Comparison of ENCODE assay signal across 14 cellular contexts in the genomic region with DNA sequence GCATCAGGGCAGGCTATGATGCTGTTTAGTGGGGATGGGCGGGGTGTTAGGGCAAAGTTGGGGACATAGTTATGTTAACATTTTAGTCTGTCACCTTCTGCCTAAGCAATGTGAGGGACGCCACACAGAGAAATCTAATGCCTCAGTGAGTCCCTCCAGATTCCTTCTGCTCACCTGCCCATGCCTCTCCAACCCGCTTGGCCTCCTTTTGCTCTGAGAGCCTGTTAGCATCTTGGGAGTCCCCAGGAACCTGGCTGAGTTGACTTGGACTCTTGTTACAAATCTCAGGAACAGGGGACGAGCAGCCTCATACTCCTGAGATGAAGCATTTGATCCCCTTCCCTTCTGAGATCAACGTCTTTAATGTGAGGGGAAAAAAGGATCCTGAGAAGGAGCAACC.
DNase-seq lines count a peak whose midpoint lies in the region; ATAC-seq and TF ChIP-seq lines count a peak whose summit lies in the region.
"Had no signal": no experiment of that assay in that cellular context is flagged by ENCODE, and none has a peak within 500 bp of the region (broad histone marks: within the 10 kb centered on the region; RNA-seq: fewer than 3 reads in every experiment).

No MANE protein-coding gene starts in this region.

- H3K36me3 ChIP-seq in esophagus muscularis mucosa (no peaks in the 10 kb centered on the region), thyroid gland (no peaks in the 10 kb centered on the region), WERI-Rb-1 (no peaks in the 10 kb centered on the region)
- H3K36me3 ChIP-seq: BE2C, BLaER1 had no signal

- 76% methylated on average over 5 of the region's 5 CpGs for WGBS in esophagus muscularis mucosa
- WGBS in thyroid gland, 2 donors = 44 to 53% methylated on average over 5 of the region's 5 CpGs

- H3K36me3 Mint-ChIP-seq in Calu3 (ENCODE audit: insufficient read depth, unreplicated experiment) = no peaks in the 10 kb centered on the region
- H3K36me3 Mint-ChIP-seq: CD14-positive monocyte; CD4-positive, alpha-beta memory T cell; CD4-positive, CD25-positive, alpha-beta regulatory T cell; CD8-positive, alpha-beta memory T cell had no signal

- H3K27ac Mint-ChIP-seq in Calu3 (ENCODE audit: unreplicated experiment) = no peak overlapping the region
- H3K27ac Mint-ChIP-seq: CD14-positive monocyte; CD4-positive, alpha-beta memory T cell; CD4-positive, CD25-positive, alpha-beta regulatory T cell; CD8-positive, alpha-beta memory T cell had no signal

- intact Hi-C loops in esophagus muscularis mucosa (cut with DNase I) (no loop called here), thyroid gland (cut with DNase I) (no loop called here), Calu3 (cut with micrococcal nuclease; ENCODE audit: unreplicated experiment) (no loop called here)

- DNase-seq in esophagus muscularis mucosa (ENCODE audit: extremely low spot score) = peak; percentile 42
- DNase-seq in thyroid gland = peak; percentile 62 to 69
- no peak for DNase-seq in Calu3
- DNase-seq in WERI-Rb-1 = no peak
- DNase-seq: C1 segment of cervical spinal cord; CD4-positive, alpha-beta memory T cell; CD8-positive, alpha-beta memory T cell; COR-L47; GF-D8 had no signal

- H3K4me3 Mint-ChIP-seq in Calu3 (ENCODE audit: low read depth, unreplicated experiment) = no peak overlapping the region
- H3K4me3 Mint-ChIP-seq: CD14-positive monocyte; CD4-positive, alpha-beta memory T cell; CD4-positive, CD25-positive, alpha-beta regulatory T cell; CD8-positive, alpha-beta memory T cell had no signal

- TF ChIP-seq EP300 in esophagus muscularis mucosa (IDR thresholded peaks at IDR 0.05) = no peak

- H3K4me1 ChIP-seq in esophagus muscularis mucosa = no peaks in the 10 kb centered on the region
- H3K4me1 ChIP-seq in thyroid gland = peaks cover 0 to 14% of the 10 kb centered on the region in 2 donors
- H3K4me1 ChIP-seq: BE2C, BLaER1 had no signal

- no peaks in the 10 kb centered on the region for H3K4me1 Mint-ChIP-seq in Calu3 (ENCODE audit: low read depth, unreplicated experiment)
- H3K4me1 Mint-ChIP-seq: CD14-positive monocyte; CD4-positive, alpha-beta memory T cell; CD4-positive, CD25-positive, alpha-beta regulatory T cell; CD8-positive, alpha-beta memory T cell had no signal

- no peaks in the 10 kb centered on the region for H3K9me3 ChIP-seq in esophagus muscularis mucosa
- H3K9me3 ChIP-seq in thyroid gland = no peaks in the 10 kb centered on the region
- H3K9me3 ChIP-seq in WERI-Rb-1 (ENCODE audit: severe bottlenecking) = no peaks in the 10 kb centered on the region
- H3K9me3 ChIP-seq: BE2C, BLaER1 had no signal

- no peak overlapping the region for H3K4me3 ChIP-seq in esophagus muscularis mucosa
- H3K4me3 ChIP-seq in thyroid gland (replicated peaks in 1 of 3) = no peak overlapping the region
- H3K4me3 ChIP-seq in WERI-Rb-1 (ENCODE audit: low read depth, low read length) = no peak overlapping the region
- H3K4me3 ChIP-seq: BLaER1 had no signal

- no peak overlapping the region for H3K27ac ChIP-seq in esophagus muscularis mucosa (replicated peaks in 1 of 4)
- H3K27ac ChIP-seq in thyroid gland = no peak overlapping the region
- no peak overlapping the region for H3K27ac ChIP-seq in WERI-Rb-1
- H3K27ac ChIP-seq: BLaER1 had no signal

- CTCF ChIA-PET in Calu3 (lab: Charles Lee) = no interaction called here

- TF ChIP-seq POLR2A in esophagus muscularis mucosa (IDR thresholded peaks at IDR 0.05; ENCODE audit: low read depth) = no peak
- TF ChIP-seq POLR2A in thyroid gland (IDR thresholded peaks at IDR 0.05) = no peak

- H3K27me3 ChIP-seq in esophagus muscularis mucosa (peaks cover 0 to 3% (median 0%) of the 10 kb centered on the region in 4 donors), thyroid gland (no peaks in the 10 kb centered on the region), WERI-Rb-1 (ENCODE audit: insufficient read depth, low read depth, severe bottlenecking) (no peaks in the 10 kb centered on the region)
- H3K27me3 ChIP-seq: BE2C, BLaER1 had no signal

- no peak for TF ChIP-seq CTCF in esophagus muscularis mucosa (IDR thresholded peaks at IDR 0.05)
- no peak for TF ChIP-seq CTCF in thyroid gland (IDR thresholded peaks at IDR 0.05)
- TF ChIP-seq CTCF in Calu3 (IDR thresholded peaks at IDR 0.05; ENCODE audit: unreplicated experiment) = no peak
- TF ChIP-seq CTCF in WERI-Rb-1 (IDR thresholded peaks at IDR 0.05; ENCODE audit: low read depth, low read length) = no peak

- no peak for ATAC-seq in HG03135 (IDR thresholded peaks at IDR 0.05; ENCODE audit: unreplicated experiment)

- peaks cover 29% of the 10 kb centered on the region for H3K27me3 Mint-ChIP-seq in Calu3 (ENCODE audit: unreplicated experiment)
- H3K27me3 Mint-ChIP-seq: CD4-positive, CD25-positive, alpha-beta regulatory T cell had no signal

- no TSS peak for BruUV-seq in Calu3 (replicated peaks; lab: Mats Ljungman, UMichigan)

- H3K9me3 Mint-ChIP-seq in Calu3 (ENCODE audit: low read depth, unreplicated experiment) = no peaks in the 10 kb centered on the region
- H3K9me3 Mint-ChIP-seq: CD4-positive, alpha-beta memory T cell; CD4-positive, CD25-positive, alpha-beta regulatory T cell; CD8-positive, alpha-beta memory T cell had no signal

Comparison
In these comparisons a context has a peak if more than half of its experiments do, and no peak if none do; other contexts are left out.
1. DNase-seq: peak in esophagus muscularis mucosa (single experiment) and thyroid gland (2 of 2); none in Calu3 (single experiment) and WERI-Rb-1 (single experiment).